Comparison of ENCODE assay signal across 12 cellular contexts in genomic region chr7:24668922-24669635, GRCh38.
A peak's percentile ranks its signal among the peaks of the same experiment; 100 is the strongest.
DNase-seq lines count a peak whose midpoint lies in the region; ATAC-seq lines count a peak whose summit lies in the region.
"Had no signal": no experiment of that assay in that cellular context is flagged by ENCODE, and none has a peak within 500 bp of the region (broad histone marks: within the 10 kb centered on the region; RNA-seq: fewer than 3 reads in every experiment).

No MANE protein-coding gene starts in this region.

- ATAC-seq in GM21529 (IDR thresholded peaks at IDR 0.05; ENCODE audit: unreplicated experiment) (no peak), HG02885 (IDR thresholded peaks at IDR 0.05; ENCODE audit: poor library complexity, unreplicated experiment) (no peak), GM18511 (IDR thresholded peaks at IDR 0.05; ENCODE audit: unreplicated experiment) (no peak), GM19324 (IDR thresholded peaks at IDR 0.05; ENCODE audit: low FRiP score, unreplicated experiment) (no peak)
- ATAC-seq: left ventricle myocardium superior had no signal

- DNase-seq in Daoy (ENCODE audit: low read depth), result peak; percentile 39
- peak; percentile 68 for DNase-seq in NCI-H226
- peak; percentile 53 for DNase-seq in dermis blood vessel endothelial cell
- peak; percentile 36 to 49 for DNase-seq in lung microvascular endothelial cell (ENCODE audit: low read depth in 2 of 2)
- DNase-seq: activated CD4-positive, alpha-beta T cell treated with anti-CD3 and anti-CD28 coated beads, Interleukin-2, amount 50 U/mL, for 48 hours; cerebellar nuclear complex; left ventricle myocardium superior; NCI-H1694 had no signal
